1 cellular context compared by ENCODE assay signal in genomic region chr16:75014318-75014717, GRCh38.
TF ChIP-seq lines count a peak whose summit lies in the region.

No MANE protein-coding gene starts in this region.

TF ChIP-seq in K562, 482 proteins besides CTCF, POLR2A, EP300 and RAD21:
- TF ChIP-seq IRF1 (CRISPR knock-in tag; IDR thresholded peaks at IDR 0.05; ENCODE audit: borderline replicate concordance), result no peak
- no peak for TF ChIP-seq PRDM10 (IDR thresholded peaks at IDR 0.05; ENCODE audit: partially characterized antibody)
- peak; percentile 88 for TF ChIP-seq CUX1 (CRISPR knock-in tag; IDR thresholded peaks at IDR 0.05)
- 0 out of 2 replicates have a peak, but pooled peaks have one; percentile 24 for TF ChIP-seq ZNF592 (IDR thresholded peaks at IDR 0.05)
TF ChIP-seq in K562: peak in this region for 2.
